In the genomic region with DNA sequence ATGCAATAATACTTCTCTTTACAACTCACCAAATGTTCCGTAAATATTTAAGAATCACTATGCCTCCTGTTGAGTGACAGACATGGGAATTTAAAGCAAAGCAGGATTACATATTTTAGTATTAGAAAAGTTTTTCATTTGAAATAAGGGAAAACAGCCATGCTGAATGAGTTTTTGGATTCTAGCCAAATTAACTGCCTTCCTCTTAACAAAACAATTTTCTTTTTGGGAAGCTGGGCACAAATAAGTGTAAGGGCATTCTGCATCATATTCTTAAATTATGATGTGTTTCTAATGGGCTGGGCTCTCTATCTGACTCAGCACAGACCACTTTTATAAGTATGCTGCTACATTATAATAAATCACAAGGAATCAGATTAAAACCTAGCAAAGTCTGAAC, we compare ENCODE assay signal across 14 cellular contexts.
"Had no signal": no experiment of that assay in that cellular context is flagged by ENCODE, and none has a peak within 500 bp of the region (broad histone marks: within the 10 kb centered on the region; RNA-seq: fewer than 3 reads in every experiment).

No MANE protein-coding gene starts in this region.

- H3K27ac Mint-ChIP-seq: activated CD4-positive, alpha-beta T cell treated with anti-CD3 and anti-CD28 coated beads, Interleukin-2, amount 10 ng/mL, durations not matched to agents 24 days and 14 days; stimulated activated naive CD8-positive, alpha-beta T cell treated with anti-CD3 and anti-CD28 coated beads, Interleukin-15, Interleukin-2, amounts not matched to agents 100 ng/mL and 50 ng/mL, for 24 hours had no signal

- FAIRE-seq: astrocyte had no signal

- H3K9me3 Mint-ChIP-seq: activated CD4-positive, alpha-beta T cell treated with anti-CD3 and anti-CD28 coated beads, Interleukin-2, amount 10 ng/mL, durations not matched to agents 24 days and 14 days; stimulated activated naive CD8-positive, alpha-beta T cell treated with anti-CD3 and anti-CD28 coated beads, Interleukin-15, Interleukin-2, amounts not matched to agents 100 ng/mL and 50 ng/mL, for 24 hours had no signal

- ATAC-seq: upper lobe of right lung had no signal

- H3K36me3 ChIP-seq: left ventricle myocardium inferior, WERI-Rb-1 had no signal

- DNase-seq: activated CD4-positive, alpha-beta T cell treated with anti-CD3 and anti-CD28 coated beads, Interleukin-2, amount 10 ng/mL, durations not matched to agents 24 days and 14 days; activated gamma-delta T cell; effector CD8-positive, alpha-beta T cell; kidney; left ventricle myocardium inferior; stimulated activated CD4-positive, alpha-beta T cell treated with anti-CD3 and anti-CD28 coated beads, Interleukin-4, amount 100 ng/mL, for 1 hour; stimulated activated CD8-positive, alpha-beta memory T cell treated with anti-CD3 and anti-CD28 coated beads, Interleukin-4, amount 100 ng/mL, for 48 hours; testis; upper lobe of right lung; WERI-Rb-1 had no signal

- H3K27me3 Mint-ChIP-seq: stimulated activated naive CD8-positive, alpha-beta T cell treated with anti-CD3 and anti-CD28 coated beads, Interleukin-15, Interleukin-2, amounts not matched to agents 100 ng/mL and 50 ng/mL, for 24 hours had no signal

- H3K4me3 ChIP-seq: coronary artery, left ventricle myocardium inferior, testis, upper lobe of right lung had no signal

- H3K9me3 ChIP-seq: left ventricle myocardium inferior, testis, upper lobe of right lung had no signal

- H3K27me3 ChIP-seq: testis, upper lobe of right lung had no signal

- H3K4me1 ChIP-seq: parathyroid adenoma, upper lobe of right lung had no signal

- H3K79me2 ChIP-seq: parathyroid adenoma had no signal

- H3K4me1 Mint-ChIP-seq: activated CD4-positive, alpha-beta T cell treated with anti-CD3 and anti-CD28 coated beads, Interleukin-2, amount 10 ng/mL, durations not matched to agents 24 days and 14 days had no signal

- H3K4me3 Mint-ChIP-seq: activated CD4-positive, alpha-beta T cell treated with anti-CD3 and anti-CD28 coated beads, Interleukin-2, amount 10 ng/mL, durations not matched to agents 24 days and 14 days; stimulated activated naive CD8-positive, alpha-beta T cell treated with anti-CD3 and anti-CD28 coated beads, Interleukin-15, Interleukin-2, amounts not matched to agents 100 ng/mL and 50 ng/mL, for 24 hours had no signal

- H3K9ac ChIP-seq: parathyroid adenoma had no signal

- H3K27ac ChIP-seq: coronary artery, left ventricle myocardium inferior, parathyroid adenoma, upper lobe of right lung, WERI-Rb-1 had no signal

- H2AFZ ChIP-seq: parathyroid adenoma had no signal
